8 cellular contexts compared by ENCODE assay signal in the genomic region with DNA sequence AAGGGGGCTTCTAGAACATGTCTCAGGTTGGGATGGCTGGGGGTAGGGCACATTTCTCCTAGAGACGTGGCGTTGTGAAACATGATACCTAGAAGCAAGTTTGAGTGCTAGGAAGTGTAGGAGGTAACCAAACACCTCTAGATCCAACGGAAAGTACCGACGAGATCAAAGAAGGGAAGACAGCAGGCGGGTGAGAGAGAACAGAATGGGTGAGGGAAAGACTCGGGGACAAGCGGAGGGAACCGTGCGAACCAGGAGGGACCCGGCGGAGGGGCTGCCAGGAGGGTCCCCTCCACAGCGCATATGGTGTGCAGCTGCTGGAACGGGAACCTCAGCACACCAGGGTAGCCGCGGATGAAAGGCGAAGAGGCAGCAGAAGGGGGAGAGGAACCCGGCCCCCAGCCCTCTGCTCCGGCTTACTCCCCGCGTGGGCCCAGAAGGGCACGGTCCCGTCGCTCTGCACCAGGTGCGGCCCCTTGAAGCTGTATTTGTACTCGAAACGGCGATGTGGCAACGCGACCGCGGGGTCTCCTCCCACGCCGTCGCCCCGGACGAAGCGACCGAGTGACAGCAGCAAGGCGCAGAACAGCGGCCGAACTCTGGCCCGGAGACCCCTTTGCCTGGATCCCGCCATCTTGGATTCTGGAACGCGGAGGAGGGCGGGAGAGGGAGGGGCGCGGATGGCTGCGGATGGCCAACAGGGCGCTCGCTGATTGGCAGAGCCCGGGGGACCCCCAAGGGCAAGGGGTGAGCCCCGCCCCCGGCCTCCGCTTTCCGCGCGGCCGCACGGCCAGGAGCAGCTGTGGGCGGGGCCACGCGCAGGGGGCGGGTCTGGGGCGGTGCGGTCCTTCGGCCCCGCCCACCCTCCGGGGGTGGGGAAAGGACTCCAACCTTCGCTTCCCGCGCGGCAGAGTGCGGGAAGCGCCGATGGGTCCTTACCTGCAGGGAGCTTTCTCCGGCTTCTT. TPM values are rescaled to one million over a fixed set of nuclear protein-coding genes. Genes with fewer than 3 reads are reported as not detected.
DNase-seq lines count a peak whose midpoint lies in the region; ATAC-seq, FAIRE-seq and TF ChIP-seq lines count a peak whose summit lies in the region.

A gene with protein sequence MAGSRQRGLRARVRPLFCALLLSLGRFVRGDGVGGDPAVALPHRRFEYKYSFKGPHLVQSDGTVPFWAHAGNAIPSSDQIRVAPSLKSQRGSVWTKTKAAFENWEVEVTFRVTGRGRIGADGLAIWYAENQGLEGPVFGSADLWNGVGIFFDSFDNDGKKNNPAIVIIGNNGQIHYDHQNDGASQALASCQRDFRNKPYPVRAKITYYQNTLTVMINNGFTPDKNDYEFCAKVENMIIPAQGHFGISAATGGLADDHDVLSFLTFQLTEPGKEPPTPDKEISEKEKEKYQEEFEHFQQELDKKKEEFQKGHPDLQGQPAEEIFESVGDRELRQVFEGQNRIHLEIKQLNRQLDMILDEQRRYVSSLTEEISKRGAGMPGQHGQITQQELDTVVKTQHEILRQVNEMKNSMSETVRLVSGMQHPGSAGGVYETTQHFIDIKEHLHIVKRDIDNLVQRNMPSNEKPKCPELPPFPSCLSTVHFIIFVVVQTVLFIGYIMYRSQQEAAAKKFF (minus strand): TSS at position 655 of the 965 bp plus-strand sequence. CDS start 21 bp downstream, at position 634.

- no peaks in the 10 kb centered on the region for H3K9me3 Mint-ChIP-seq in T-helper 2 cell treated with Interferon-gamma antibody and Interleukin-4, amounts not matched to agents 5 μg/mL and 100 μg/mL, for 36 hours

- peaks cover 23% of the 10 kb centered on the region for H3K4me1 Mint-ChIP-seq in T-helper 2 cell treated with Interferon-gamma antibody and Interleukin-4, amounts not matched to agents 5 μg/mL and 100 μg/mL, for 36 hours (ENCODE audit: low read depth)

- DNase-seq in NCI-H2029 (lab: John Stamatoyannopoulos, UW): peak; percentile 87
- DNase-seq in T-helper 2 cell treated with Interferon-gamma antibody and Interleukin-4, amounts not matched to agents 5 μg/mL and 100 μg/mL, for 36 hours (ENCODE audit: low spot score): peak; percentile 95
- DNase-seq in ascending aorta (ENCODE audit: low spot score in 2 of 2): peak; percentile 82 to 97
- DNase-seq in right cardiac atrium: peak; percentile 98 to 99 (median 99)
- DNase-seq in pulmonary artery endothelial cell (ENCODE audit: low read depth, low spot score): peak; percentile 77
- DNase-seq in urothelium cell line (ENCODE audit: low spot score): peak; percentile 96

- H3K27me3 ChIP-seq in ascending aorta (no peaks in the 10 kb centered on the region), right cardiac atrium (ENCODE audit: control insufficient read depth, insufficient read depth) (no peaks in the 10 kb centered on the region)

- peaks cover 6% of the 10 kb centered on the region for H3K27me3 Mint-ChIP-seq in T-helper 2 cell treated with Interferon-gamma antibody and Interleukin-4, amounts not matched to agents 5 μg/mL and 100 μg/mL, for 36 hours (ENCODE audit: low read depth)

- H3K9me3 ChIP-seq in ascending aorta: no peaks in the 10 kb centered on the region
- no peaks in the 10 kb centered on the region for H3K9me3 ChIP-seq in right cardiac atrium (ENCODE audit: control insufficient read depth, low read length)

- peak within 1 kb of the TSS; percentile 99 for H3K4me3 Mint-ChIP-seq in T-helper 2 cell treated with Interferon-gamma antibody and Interleukin-4, amounts not matched to agents 5 μg/mL and 100 μg/mL, for 36 hours

- under 1% methylated on average over 78 of the region's 78 CpGs for WGBS in right cardiac atrium

- H3K4me3 ChIP-seq in ascending aorta (peak within 1 kb of the TSS; percentile 67 to 72), right cardiac atrium (ENCODE audit: low read length) (peak within 1 kb of the TSS; percentile 81)

- H3K36me3 ChIP-seq in ascending aorta: peaks cover 0 to 12% of the 10 kb centered on the region in 2 donors

- peak within 1 kb of the TSS; percentile 99 for H3K27ac Mint-ChIP-seq in T-helper 2 cell treated with Interferon-gamma antibody and Interleukin-4, amounts not matched to agents 5 μg/mL and 100 μg/mL, for 36 hours

- intact Hi-C loops in ascending aorta (cut with DNase I) (loop anchor here (1.0 to 5.0 kb wide), 2 partner anchors 219 to 687 kb away; partner anchors contain the start of gene MALT1), right cardiac atrium (cut with DNase I) (no loop called here)

- FAIRE-seq in urothelium cell line (lab: Jason Lieb, UNC): peak; percentile 23

- ATAC-seq in GM18508 (IDR thresholded peaks at IDR 0.05; ENCODE audit: insufficient read depth, unreplicated experiment): peak; percentile 63
- ATAC-seq in HG02981 (IDR thresholded peaks at IDR 0.05; ENCODE audit: unreplicated experiment): peak; percentile 93
- peak; percentile 100 for ATAC-seq in right cardiac atrium

- no peak for TF ChIP-seq CTCF in ascending aorta (IDR thresholded peaks at IDR 0.05)

- H3K4me1 ChIP-seq in ascending aorta: peaks cover 0 to 5% of the 10 kb centered on the region in 2 donors
- no peaks in the 10 kb centered on the region for H3K4me1 ChIP-seq in right cardiac atrium (ENCODE audit: control insufficient read depth, insufficient read depth, low read length)

- peaks cover 24% of the 10 kb centered on the region for H3K36me3 Mint-ChIP-seq in T-helper 2 cell treated with Interferon-gamma antibody and Interleukin-4, amounts not matched to agents 5 μg/mL and 100 μg/mL, for 36 hours (ENCODE audit: low read depth)

- H3K27ac ChIP-seq in ascending aorta (peak within 1 kb of the TSS; percentile 73 to 79), right cardiac atrium (ENCODE audit: low read length) (peak within 1 kb of the TSS; percentile 77)

RNA-seq across cellular contexts. Expression of the gene that starts here (rescaled TPM):
- 60.8 TPM for total RNA-seq in ascending aorta
- 10 to 100 TPM; 58.9 to 71.1 (median 63.6) TPM for total RNA-seq in right cardiac atrium
- 24.4 TPM for polyA plus RNA-seq in right cardiac atrium
- total RNA-seq in pulmonary artery endothelial cell: 135 and 167 TPM in 2 replicates

Comparison
In these comparisons a context has a peak if more than half of its experiments do, and no peak if none do; other contexts are left out.
1. Peak in every context shown above with its lines: DNase-seq, ATAC-seq, H3K4me3 ChIP-seq and H3K27ac ChIP-seq.